Comparison of ENCODE assay signal across 2 cellular contexts in genomic region chr1:1061682-1062363, GRCh38.
TF ChIP-seq lines count a peak whose summit lies in the region.

No MANE protein-coding gene starts in this region.

TF ChIP-seq in IMR-90, 13 proteins besides CTCF, POLR2A, EP300 and RAD21:
- TF ChIP-seq NFE2L2 (IDR thresholded peaks at IDR 0.05; ENCODE audit: low read depth, low read length) = no peak
- TF ChIP-seq SMC3 (IDR thresholded peaks at IDR 0.05; ENCODE audit: low read depth, low read length) = no peak
- no peak for TF ChIP-seq ELK1 (IDR thresholded peaks at IDR 0.05; ENCODE audit: borderline replicate concordance, low read depth, low read length)
- no peak for TF ChIP-seq MAZ (IDR thresholded peaks at IDR 0.05; ENCODE audit: borderline replicate concordance, low read depth, low read length)
- TF ChIP-seq MAFK (IDR thresholded peaks at IDR 0.05; ENCODE audit: low read depth, low read length) = no peak
- TF ChIP-seq BHLHE40 (IDR thresholded peaks at IDR 0.05; ENCODE audit: low read depth, low read length) = no peak
- no peak for TF ChIP-seq MXI1 (IDR thresholded peaks at IDR 0.05; ENCODE audit: borderline replicate concordance, low read depth, low read length)
TF ChIP-seq in IMR-90: peak in this region for 0.

TF ChIP-seq in K562, 482 proteins besides CTCF, POLR2A, EP300 and RAD21:
- TF ChIP-seq MAFF (IDR thresholded peaks at IDR 0.05; ENCODE audit: low read length) (no peak), ZFX (CRISPR knock-in tag; IDR thresholded peaks at IDR 0.05) (peak; percentile 18; the same call in 1 of the 2 replicates), TFAP4 (CRISPR knock-in tag; IDR thresholded peaks at IDR 0.05; ENCODE audit: borderline replicate concordance) (peak; percentile 31; the same call in 1 of the 2 replicates), KDM1A (IDR thresholded peaks at IDR 0.05) (0 out of 4 replicates have a peak, but pooled peaks of 1 of the 2 experiments have one; percentile 5), POLR3A (IDR thresholded peaks at IDR 0.05; ENCODE audit: borderline replicate concordance, extremely low read depth, insufficient read depth, insufficient read length) (no peak), ZBTB1 (CRISPR knock-in tag; IDR thresholded peaks at IDR 0.05; ENCODE audit: borderline replicate concordance, low read depth) (no peak), CXXC5 (CRISPR knock-in tag; IDR thresholded peaks at IDR 0.05) (no peak), ZFP1 (CRISPR knock-in tag; IDR thresholded peaks at IDR 0.05) (peak; percentile 76), PKNOX1 (IDR thresholded peaks at IDR 0.05) (peak; percentile 49), RBFOX2 (IDR thresholded peaks at IDR 0.05; ENCODE audit: low read depth, low read length) (no peak; the same call in 1 of the 2 replicates), ZNF445 (CRISPR knock-in tag; IDR thresholded peaks at IDR 0.05; ENCODE audit: low read depth) (no peak), HNRNPLL (IDR thresholded peaks at IDR 0.05; ENCODE audit: low read depth, low read length, poor library complexity, severe bottlenecking) (no peak), SETDB1 (IDR thresholded peaks at IDR 0.05; ENCODE audit: low read length) (no peak), PTRF (tag; IDR thresholded peaks at IDR 0.05) (no peak), CHAMP1 (IDR thresholded peaks at IDR 0.05) (no peak)
- TF ChIP-seq, protein P1, sequence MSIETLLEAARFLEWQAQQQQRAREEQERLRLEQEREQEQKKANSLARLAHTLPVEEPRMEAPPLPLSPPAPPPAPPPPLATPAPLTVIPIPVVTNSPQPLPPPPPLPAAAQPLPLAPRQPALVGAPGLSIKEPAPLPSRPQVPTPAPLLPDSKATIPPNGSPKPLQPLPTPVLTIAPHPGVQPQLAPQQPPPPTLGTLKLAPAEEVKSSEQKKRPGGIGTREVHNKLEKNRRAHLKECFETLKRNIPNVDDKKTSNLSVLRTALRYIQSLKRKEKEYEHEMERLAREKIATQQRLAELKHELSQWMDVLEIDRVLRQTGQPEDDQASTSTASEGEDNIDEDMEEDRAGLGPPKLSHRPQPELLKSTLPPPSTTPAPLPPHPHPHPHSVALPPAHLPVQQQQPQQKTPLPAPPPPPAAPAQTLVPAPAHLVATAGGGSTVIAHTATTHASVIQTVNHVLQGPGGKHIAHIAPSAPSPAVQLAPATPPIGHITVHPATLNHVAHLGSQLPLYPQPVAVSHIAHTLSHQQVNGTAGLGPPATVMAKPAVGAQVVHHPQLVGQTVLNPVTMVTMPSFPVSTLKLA (conservative IDR thresholded peaks at IDR 0.05) = no peak
- TF ChIP-seq, protein P2, sequence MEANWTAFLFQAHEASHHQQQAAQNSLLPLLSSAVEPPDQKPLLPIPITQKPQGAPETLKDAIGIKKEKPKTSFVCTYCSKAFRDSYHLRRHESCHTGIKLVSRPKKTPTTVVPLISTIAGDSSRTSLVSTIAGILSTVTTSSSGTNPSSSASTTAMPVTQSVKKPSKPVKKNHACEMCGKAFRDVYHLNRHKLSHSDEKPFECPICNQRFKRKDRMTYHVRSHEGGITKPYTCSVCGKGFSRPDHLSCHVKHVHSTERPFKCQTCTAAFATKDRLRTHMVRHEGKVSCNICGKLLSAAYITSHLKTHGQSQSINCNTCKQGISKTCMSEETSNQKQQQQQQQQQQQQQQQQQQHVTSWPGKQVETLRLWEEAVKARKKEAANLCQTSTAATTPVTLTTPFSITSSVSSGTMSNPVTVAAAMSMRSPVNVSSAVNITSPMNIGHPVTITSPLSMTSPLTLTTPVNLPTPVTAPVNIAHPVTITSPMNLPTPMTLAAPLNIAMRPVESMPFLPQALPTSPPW (CRISPR knock-in tag; IDR thresholded peaks at IDR 0.05) = peak; percentile 74
- TF ChIP-seq, protein P3, sequence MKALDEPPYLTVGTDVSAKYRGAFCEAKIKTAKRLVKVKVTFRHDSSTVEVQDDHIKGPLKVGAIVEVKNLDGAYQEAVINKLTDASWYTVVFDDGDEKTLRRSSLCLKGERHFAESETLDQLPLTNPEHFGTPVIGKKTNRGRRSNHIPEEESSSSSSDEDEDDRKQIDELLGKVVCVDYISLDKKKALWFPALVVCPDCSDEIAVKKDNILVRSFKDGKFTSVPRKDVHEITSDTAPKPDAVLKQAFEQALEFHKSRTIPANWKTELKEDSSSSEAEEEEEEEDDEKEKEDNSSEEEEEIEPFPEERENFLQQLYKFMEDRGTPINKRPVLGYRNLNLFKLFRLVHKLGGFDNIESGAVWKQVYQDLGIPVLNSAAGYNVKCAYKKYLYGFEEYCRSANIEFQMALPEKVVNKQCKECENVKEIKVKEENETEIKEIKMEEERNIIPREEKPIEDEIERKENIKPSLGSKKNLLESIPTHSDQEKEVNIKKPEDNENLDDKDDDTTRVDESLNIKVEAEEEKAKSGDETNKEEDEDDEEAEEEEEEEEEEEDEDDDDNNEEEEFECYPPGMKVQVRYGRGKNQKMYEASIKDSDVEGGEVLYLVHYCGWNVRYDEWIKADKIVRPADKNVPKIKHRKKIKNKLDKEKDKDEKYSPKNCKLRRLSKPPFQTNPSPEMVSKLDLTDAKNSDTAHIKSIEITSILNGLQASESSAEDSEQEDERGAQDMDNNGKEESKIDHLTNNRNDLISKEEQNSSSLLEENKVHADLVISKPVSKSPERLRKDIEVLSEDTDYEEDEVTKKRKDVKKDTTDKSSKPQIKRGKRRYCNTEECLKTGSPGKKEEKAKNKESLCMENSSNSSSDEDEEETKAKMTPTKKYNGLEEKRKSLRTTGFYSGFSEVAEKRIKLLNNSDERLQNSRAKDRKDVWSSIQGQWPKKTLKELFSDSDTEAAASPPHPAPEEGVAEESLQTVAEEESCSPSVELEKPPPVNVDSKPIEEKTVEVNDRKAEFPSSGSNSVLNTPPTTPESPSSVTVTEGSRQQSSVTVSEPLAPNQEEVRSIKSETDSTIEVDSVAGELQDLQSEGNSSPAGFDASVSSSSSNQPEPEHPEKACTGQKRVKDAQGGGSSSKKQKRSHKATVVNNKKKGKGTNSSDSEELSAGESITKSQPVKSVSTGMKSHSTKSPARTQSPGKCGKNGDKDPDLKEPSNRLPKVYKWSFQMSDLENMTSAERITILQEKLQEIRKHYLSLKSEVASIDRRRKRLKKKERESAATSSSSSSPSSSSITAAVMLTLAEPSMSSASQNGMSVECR (CRISPR knock-in tag; IDR thresholded peaks at IDR 0.05) = 0 out of 2 replicates have a peak, but pooled peaks have one; percentile 15
